Comparison of ENCODE assay signal across 19 cellular contexts in the genomic region with DNA sequence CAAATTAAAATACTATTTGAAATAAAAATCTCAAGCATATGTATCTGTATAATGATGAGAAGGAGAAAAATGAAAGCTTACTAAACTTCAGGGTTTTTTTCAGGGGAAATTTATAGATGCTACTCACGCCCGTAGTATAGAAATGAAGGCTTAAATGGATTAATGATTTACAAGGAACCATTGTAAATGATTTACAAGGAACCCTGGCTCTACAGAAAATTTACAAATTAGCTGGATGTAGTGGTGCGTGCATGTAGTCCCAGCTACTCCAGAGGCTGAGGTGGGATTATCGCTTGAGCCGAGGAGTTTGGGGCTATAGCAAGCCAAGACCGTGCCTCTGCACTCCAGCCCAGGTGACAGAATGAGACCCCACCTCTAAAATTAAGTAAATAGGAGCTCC.
"Had no signal": no experiment of that assay in that cellular context is flagged by ENCODE, and none has a peak within 500 bp of the region (broad histone marks: within the 10 kb centered on the region; RNA-seq: fewer than 3 reads in every experiment).

No MANE protein-coding gene starts in this region.

- H3K27ac Mint-ChIP-seq: effector memory CD8-positive, alpha-beta T cell had no signal

- H3K9me3 ChIP-seq: esophagus squamous epithelium, gastroesophageal sphincter, neutrophil, psoas muscle, sigmoid colon, stomach, thoracic aorta, transverse colon had no signal

- H3K27me3 ChIP-seq: neutrophil, transverse colon had no signal

- H3K4me1 ChIP-seq: esophagus squamous epithelium, gastroesophageal sphincter, psoas muscle, sigmoid colon, stomach had no signal

- H3K4me3 ChIP-seq: esophagus squamous epithelium, gastroesophageal sphincter, psoas muscle, sigmoid colon, skin epidermis, stomach, thoracic aorta, transverse colon had no signal

- H3K36me3 Mint-ChIP-seq: immature natural killer cell; naive thymus-derived CD8-positive, alpha-beta T cell had no signal

- H3K4me1 Mint-ChIP-seq: immature natural killer cell had no signal

- H3K27ac ChIP-seq: epithelial cell of prostate, esophagus squamous epithelium, gastroesophageal sphincter, neutrophil, psoas muscle, sigmoid colon, skin epidermis, stomach, thoracic aorta, transverse colon had no signal

- H3K36me3 ChIP-seq: esophagus squamous epithelium, gastroesophageal sphincter, sigmoid colon, stomach, thoracic aorta, transverse colon had no signal

- ATAC-seq: effector memory CD8-positive, alpha-beta T cell; gastroesophageal sphincter; left cardiac atrium; naive thymus-derived CD8-positive, alpha-beta T cell; psoas muscle had no signal

- DNase-seq: effector memory CD8-positive, alpha-beta T cell; esophagus squamous epithelium; foreskin fibroblast; immature natural killer cell; left cardiac atrium; mammary epithelial cell; naive thymus-derived CD8-positive, alpha-beta T cell; psoas muscle; sigmoid colon; stimulated activated CD4-positive, alpha-beta T cell treated with anti-CD3 and anti-CD28 coated beads, Interleukin-12 subunit alpha, Interleukin-12 subunit beta, amount 100 ng/mL, for 4 hours; stimulated activated naive CD4-positive, alpha-beta T cell; stomach; substantia nigra; transverse colon had no signal

- H3K9me3 Mint-ChIP-seq: effector memory CD8-positive, alpha-beta T cell; naive thymus-derived CD8-positive, alpha-beta T cell had no signal

- H3K4me3 Mint-ChIP-seq: effector memory CD8-positive, alpha-beta T cell; immature natural killer cell; naive thymus-derived CD8-positive, alpha-beta T cell had no signal
